Comparison of ENCODE assay signal across 17 cellular contexts in the genomic region with DNA sequence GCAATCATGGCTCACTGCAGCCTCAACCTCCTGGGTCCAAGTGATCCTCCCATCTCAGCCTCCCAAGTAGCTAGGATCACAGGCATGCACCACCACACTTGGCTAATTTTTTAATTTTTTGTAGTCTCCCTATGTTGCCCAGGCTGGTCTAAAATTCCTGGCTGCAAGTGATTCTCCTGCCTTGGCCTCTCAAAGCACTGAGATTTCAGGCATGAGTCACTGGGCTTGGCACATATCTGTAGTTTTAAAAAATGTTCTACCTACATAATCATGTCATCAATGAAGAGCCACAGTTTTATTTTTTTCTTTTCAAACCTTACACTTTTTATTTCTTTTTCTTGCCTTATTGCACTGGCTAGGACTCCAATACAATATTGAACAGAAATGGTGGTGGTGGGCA. TPM values are rescaled to one million over a fixed set of nuclear protein-coding genes. Genes with fewer than 3 reads are reported as not detected.
"Had no signal": no experiment of that assay in that cellular context is flagged by ENCODE, and none has a peak within 500 bp of the region (broad histone marks: within the 10 kb centered on the region; RNA-seq: fewer than 3 reads in every experiment).

No MANE protein-coding gene starts in this region.

- DNase-seq: colonic mucosa; dermis blood vessel endothelial cell; erythroblast; gastrocnemius medialis; heart right ventricle; hypothalamus; kidney glomerular epithelial cell; natural killer cell; ovary; right cardiac atrium; stimulated activated CD4-positive, alpha-beta T cell treated with anti-CD3 and anti-CD28 coated beads, Interleukin-2, amount 100 ng/mL, for 48 hours; stimulated activated naive CD4-positive, alpha-beta T cell treated with Interleukin-2 at 50 U/mL for 16 hours had no signal

- H3K27ac ChIP-seq: colonic mucosa, gastrocnemius medialis, heart right ventricle, ovary had no signal

- H3K4me2 ChIP-seq: smooth muscle cell had no signal

- H3K36me3 ChIP-seq: colonic mucosa, gastrocnemius medialis, heart right ventricle, ovary had no signal

- H3K4me3 ChIP-seq: colonic mucosa, heart right ventricle, ovary, smooth muscle cell had no signal

- ATAC-seq: gastrocnemius medialis, heart right ventricle, left lobe of liver, natural killer cell, right cardiac atrium had no signal

- H3K4me1 ChIP-seq: colonic mucosa, gastrocnemius medialis had no signal

- FAIRE-seq: islet of Langerhans, urothelium cell line had no signal

- H3K9me3 ChIP-seq: colonic mucosa, gastrocnemius medialis, ovary had no signal

- H3K27me3 ChIP-seq: colonic mucosa, ovary had no signal

RNA-seq across cellular contexts. Expression of gene TMEM92, which starts 39.7 kb away (rescaled TPM):
- total RNA-seq: gastrocnemius medialis, heart right ventricle, myocyte, natural killer cell, right cardiac atrium had no signal
- polyA plus RNA-seq: right cardiac atrium had no signal
